2 cellular contexts compared by ENCODE assay signal in the genomic region with DNA sequence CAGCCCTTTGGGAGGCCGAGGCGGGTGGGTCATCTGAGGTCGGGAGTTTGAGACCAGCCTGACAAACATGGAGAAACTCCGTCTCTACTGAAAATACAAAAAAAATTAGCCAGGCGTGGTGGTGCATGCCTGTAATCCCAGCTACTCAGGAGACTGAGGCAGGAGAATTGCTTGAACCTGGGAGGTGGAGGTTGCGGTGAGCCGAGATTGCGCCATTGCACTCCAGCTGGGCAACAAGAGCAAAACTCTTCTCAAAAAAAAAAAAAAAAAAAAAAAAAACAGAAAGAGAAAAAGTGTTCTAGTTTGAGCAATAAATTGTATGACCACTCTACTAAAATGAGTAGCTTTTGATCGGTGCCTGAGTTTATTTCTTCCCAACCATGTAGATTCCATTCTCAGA. TPM values are rescaled to one million over a fixed set of nuclear protein-coding genes. Genes with fewer than 3 reads are reported as not detected.
"Had no signal": no experiment of that assay in that cellular context is flagged by ENCODE, and none has a peak within 500 bp of the region (broad histone marks: within the 10 kb centered on the region; RNA-seq: fewer than 3 reads in every experiment).

No MANE protein-coding gene starts in this region.

RNA-seq across cellular contexts. Expression of a gene that starts 40.2 kb away (rescaled TPM):
- total RNA-seq: HepG2 had no signal
- polyA plus RNA-seq: IgD-negative memory B cell had no signal
